In the genomic region with DNA sequence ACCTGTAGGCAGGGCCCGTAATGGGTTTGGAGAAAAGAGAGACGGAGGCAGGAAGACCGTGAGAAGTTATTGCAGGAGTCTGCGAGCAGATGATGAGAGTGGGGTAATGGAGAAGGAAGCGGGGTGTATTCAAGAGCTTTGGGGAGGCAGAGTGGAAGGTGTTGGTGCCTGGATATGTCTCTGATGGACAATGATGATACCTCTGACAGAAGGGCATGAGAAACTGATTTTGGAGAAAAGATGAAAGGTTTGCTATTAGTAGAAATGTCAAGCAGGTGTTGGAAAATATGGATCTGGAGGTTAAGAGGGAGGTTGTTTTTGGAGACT, we compare ENCODE assay signal across 17 cellular contexts.
DNase-seq lines count a peak whose midpoint lies in the region; ATAC-seq, FAIRE-seq and TF ChIP-seq lines count a peak whose summit lies in the region.
"Had no signal": no experiment of that assay in that cellular context is flagged by ENCODE, and none has a peak within 500 bp of the region (broad histone marks: within the 10 kb centered on the region; RNA-seq: fewer than 3 reads in every experiment).

No MANE protein-coding gene starts in this region.

- H3K36me3 ChIP-seq in HepG2 (replicated peaks in 1 of 2; ENCODE audit: control insufficient read depth in 1 of 2, insufficient read depth in 2 of 2, low read length in 2 of 2): peaks cover 0 to 1% of the 10 kb centered on the region in 2 experiments; a peak in 2 of 5 replicates
- no peaks in the 10 kb centered on the region for H3K36me3 ChIP-seq in right lobe of liver
- H3K36me3 ChIP-seq in brain microvascular endothelial cell (replicated peaks): peaks cover under 1% of the 10 kb centered on the region
- no peaks in the 10 kb centered on the region for H3K36me3 ChIP-seq in mesodermal cell (ENCODE audit: control insufficient read depth, insufficient read depth, low read length)
- H3K36me3 ChIP-seq: gastroesophageal sphincter had no signal

- CTCF ChIA-PET in HepG2 (lab: Yijun Ruan, JAX; ENCODE audit: low intra/inter-chr PET ratio, low total read pairs): interaction anchor here (2.4 kb wide), 1 partner anchor 25 kb away, joined by 24 read pairs; no protein-coding TSS in a partner anchor

- no peaks in the 10 kb centered on the region for H3K9me3 ChIP-seq in HepG2 (ENCODE audit: low read length)
- no peaks in the 10 kb centered on the region for H3K9me3 ChIP-seq in right lobe of liver
- H3K9me3 ChIP-seq in mesodermal cell (ENCODE audit: control insufficient read depth, low read length): no peaks in the 10 kb centered on the region
- H3K9me3 ChIP-seq: gastroesophageal sphincter, upper lobe of left lung had no signal

- H3K4me1 ChIP-seq in HepG2 (ENCODE audit: insufficient read depth, low read length) (peaks cover 8% of the 10 kb centered on the region; the same call in 1 of the 2 replicates), right lobe of liver (no peaks in the 10 kb centered on the region), mesodermal cell (ENCODE audit: control insufficient read depth, insufficient read depth, low read length, poor library complexity, severe bottlenecking) (peaks cover 14% of the 10 kb centered on the region)

- BruUV-seq in HepG2 (replicated peaks; lab: Mats Ljungman, UMichigan): no TSS peak

- H3K4me3 ChIP-seq in HepG2 (replicated peaks in 1 of 3; ENCODE audit: insufficient read depth in 1 of 3, low read depth in 2 of 3, low read length in 3 of 3) (peak overlapping the region in 1 of 3 experiments; percentile 47; a peak in 1 of 6 replicates), right lobe of liver (no peak overlapping the region), brain microvascular endothelial cell (ENCODE audit: low read depth, low read length) (peak overlapping the region; percentile 46), mesodermal cell (ENCODE audit: extremely low read depth, insufficient read depth, low read length, poor library complexity, severe bottlenecking) (no peak overlapping the region)
- H3K4me3 ChIP-seq: gastroesophageal sphincter, lung, upper lobe of left lung had no signal

- H3K27me3 ChIP-seq in HepG2 (ENCODE audit: control insufficient read depth in 1 of 2, insufficient read depth in 2 of 2, low read length in 2 of 2): peaks cover 1 to 8% of the 10 kb centered on the region in 2 experiments; a peak in 2 of 5 replicates
- H3K27me3 ChIP-seq in right lobe of liver: no peaks in the 10 kb centered on the region
- no peaks in the 10 kb centered on the region for H3K27me3 ChIP-seq in brain microvascular endothelial cell (replicated peaks)
- H3K27me3 ChIP-seq: gastroesophageal sphincter, upper lobe of left lung had no signal

- TF ChIP-seq EP300 in HepG2 (IDR thresholded peaks at IDR 0.05; ENCODE audit: low read depth in 2 of 2, low read length in 2 of 2) (no peak), HepG2 (CRISPR knock-in tag; IDR thresholded peaks at IDR 0.05; ENCODE audit: borderline replicate concordance) (no peak)

- no peak for FAIRE-seq in HepG2 (lab: Jason Lieb, UNC)
- FAIRE-seq: D721Med, H1 had no signal

- ATAC-seq in HepG2 (no peak), right lobe of liver (no peak), esophagus mucosa (no peak)

- intact Hi-C loops in HepG2 (cut with micrococcal nuclease; ENCODE audit: unreplicated experiment): loop anchor here (1.0 kb wide), 1 partner anchor 26 kb away; no protein-coding TSS in a partner anchor
- intact Hi-C loops in right lobe of liver (cut with DNase I): no loop called here

- in situ Hi-C loops in HepG2 (cut with HindIII; ENCODE audit: extremely low pct_ligation_motif_present, low pct_unique_long_range_greater_than_20kb) (no loop called here), brain microvascular endothelial cell (cut with HindIII; ENCODE audit: low pct_ligation_motif_present, low sequenced_read_pairs) (no loop called here)

- TF ChIP-seq RAD21 in HepG2 (CRISPR knock-in tag; IDR thresholded peaks at IDR 0.05): no peak

- 0 out of 2 replicates have a peak overlapping the region, but pooled peaks have one; percentile 36 for H3K9ac ChIP-seq in HepG2 (ENCODE audit: insufficient read depth, low read depth, low read length)
- H3K9ac ChIP-seq: KMS-11 had no signal

- H4K20me1 ChIP-seq in HepG2 (ENCODE audit: insufficient read depth, low read length): no peaks in the 10 kb centered on the region; the same call in 1 of the 2 replicates

- no peaks in the 10 kb centered on the region for H3K79me2 ChIP-seq in HepG2 (ENCODE audit: insufficient read depth, low read length)

- POLR2A ChIA-PET in HepG2 (lab: Yijun Ruan, JAX): interaction anchor here (1.1 kb wide), 1 partner anchor 69 kb away, joined by 3 read pairs; a partner anchor contains a TSS

- H3K4me2 ChIP-seq in HepG2 (ENCODE audit: low read depth, low read length): peak overlapping the region; percentile 60
- H3K4me2 ChIP-seq: KMS-11 had no signal

- TF ChIP-seq POLR2A in HepG2 (IDR thresholded peaks at IDR 0.05; ENCODE audit: insufficient read depth in 1 of 2, low read depth in 2 of 2, low read length in 2 of 2) (no peak), right lobe of liver (IDR thresholded peaks at IDR 0.05) (no peak)

- TF ChIP-seq CTCF in HepG2 (CRISPR knock-in tag; IDR thresholded peaks at IDR 0.05) (no peak), right lobe of liver (IDR thresholded peaks at IDR 0.05) (no peak), brain microvascular endothelial cell (IDR thresholded peaks at IDR 0.05; ENCODE audit: low read depth, low read length, missing control alignments) (no peak)

- H2AFZ ChIP-seq in HepG2 (ENCODE audit: low read length): no peak overlapping the region

- DNase-seq in HepG2 (ENCODE audit: low spot score) (no peak), right lobe of liver (no peak), brain microvascular endothelial cell (no peak), DMS 273 treated with DMSO at 0.1 percent for 48 hours (lab: John Stamatoyannopoulos, UW) (no peak), GF-D8 (lab: John Stamatoyannopoulos, UW) (no peak)
- DNase-seq in stimulated activated CD8-positive, alpha-beta memory T cell treated with anti-CD3 and anti-CD28 coated beads, Interleukin-4, amount 100 ng/mL, for 48 hours: no peak
- DNase-seq: amniotic stem cell, NCI-H524 treated with DMSO at 0.1 percent for 48 hours had no signal

- whole genome bisulfite sequencing in HepG2 (ENCODE audit: low lambda C conversion rate): 39% methylated on average over 5 of the region's 5 CpGs
- 73% methylated on average over 5 of the region's 5 CpGs for WGBS in right lobe of liver (ENCODE audit: insufficient coverage, low coverage, low lambda C conversion rate, missing lambda C conversion rate)
- 84 to 86% methylated on average over 5 of the region's 5 CpGs for WGBS in mesodermal cell (ENCODE audit: insufficient coverage in 2 of 2), 2 experiments

- no peak overlapping the region for H3K27ac ChIP-seq in HepG2 (ENCODE audit: extremely low read length, insufficient read depth, low read length)
- no peak overlapping the region for H3K27ac ChIP-seq in right lobe of liver
- H3K27ac ChIP-seq in brain microvascular endothelial cell: no peak overlapping the region
- H3K27ac ChIP-seq in mesodermal cell (ENCODE audit: low read depth, low read length, severe bottlenecking): peak overlapping the region; percentile 62
- H3K27ac ChIP-seq: epithelial cell of prostate, gastroesophageal sphincter, KMS-11, upper lobe of left lung had no signal

TF ChIP-seq in HepG2, 621 proteins besides CTCF, POLR2A, EP300 and RAD21:
- TF ChIP-seq ZNF138 (CRISPR knock-in tag; IDR thresholded peaks at IDR 0.05; ENCODE audit: low read depth) (no peak), SNRNP70 (IDR thresholded peaks at IDR 0.05; ENCODE audit: low read depth, low read length) (no peak), SMARCE1 (IDR thresholded peaks at IDR 0.05; ENCODE audit: borderline replicate concordance) (no peak), EZH2 (conservative IDR thresholded peaks at IDR 0.05; ENCODE audit: low read depth, low read length) (no peak), NR1H2 (CRISPR knock-in tag; IDR thresholded peaks at IDR 0.05; ENCODE audit: borderline replicate concordance, low read depth) (no peak)
- TF ChIP-seq, protein P1, sequence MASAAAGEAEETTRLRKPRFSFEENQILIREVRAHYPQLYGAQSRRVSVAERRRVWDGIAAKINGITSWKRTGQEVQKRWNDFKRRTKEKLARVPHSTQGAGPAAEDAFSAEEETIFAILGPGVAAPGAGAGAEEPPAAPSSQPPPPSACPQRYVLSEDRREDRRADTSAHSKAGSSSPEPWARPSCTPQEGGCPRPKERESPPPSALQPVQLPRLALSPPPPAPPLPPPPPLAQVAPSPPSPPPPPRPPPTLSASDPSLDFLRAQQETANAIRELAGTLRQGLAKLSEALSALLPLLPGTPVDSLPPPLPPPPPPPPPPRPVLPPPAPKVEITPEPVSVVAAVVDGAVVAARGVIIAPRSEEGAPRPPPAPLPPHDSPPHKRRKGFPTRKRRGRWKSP (CRISPR knock-in tag; IDR thresholded peaks at IDR 0.05): no peak
- TF ChIP-seq, protein P2, sequence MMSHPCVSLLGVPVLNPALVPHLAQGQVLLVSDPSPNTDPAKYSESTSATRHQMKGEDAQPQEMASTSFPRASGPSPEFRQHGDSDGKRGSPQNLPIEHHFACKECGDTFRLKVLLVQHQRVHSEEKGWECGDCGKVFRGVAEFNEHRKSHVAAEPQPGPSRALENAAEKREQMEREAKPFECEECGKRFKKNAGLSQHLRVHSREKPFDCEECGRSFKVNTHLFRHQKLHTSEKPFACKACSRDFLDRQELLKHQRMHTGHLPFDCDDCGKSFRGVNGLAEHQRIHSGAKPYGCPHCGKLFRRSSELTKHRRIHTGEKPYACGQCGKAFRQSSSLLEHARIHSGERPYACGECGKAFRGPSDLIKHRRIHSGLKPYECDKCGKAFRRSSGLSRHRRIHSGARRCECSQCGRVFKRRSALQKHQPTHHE (CRISPR knock-in tag; IDR thresholded peaks at IDR 0.05; ENCODE audit: borderline replicate concordance): no peak
- TF ChIP-seq, protein P3, sequence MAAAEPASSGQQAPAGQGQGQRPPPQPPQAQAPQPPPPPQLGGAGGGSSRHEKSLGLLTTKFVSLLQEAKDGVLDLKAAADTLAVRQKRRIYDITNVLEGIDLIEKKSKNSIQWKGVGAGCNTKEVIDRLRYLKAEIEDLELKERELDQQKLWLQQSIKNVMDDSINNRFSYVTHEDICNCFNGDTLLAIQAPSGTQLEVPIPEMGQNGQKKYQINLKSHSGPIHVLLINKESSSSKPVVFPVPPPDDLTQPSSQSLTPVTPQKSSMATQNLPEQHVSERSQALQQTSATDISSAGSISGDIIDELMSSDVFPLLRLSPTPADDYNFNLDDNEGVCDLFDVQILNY (CRISPR knock-in tag; conservative IDR thresholded peaks at IDR 0.05): no peak
